ENCODE assay signal across 16 cellular contexts in the genomic region with DNA sequence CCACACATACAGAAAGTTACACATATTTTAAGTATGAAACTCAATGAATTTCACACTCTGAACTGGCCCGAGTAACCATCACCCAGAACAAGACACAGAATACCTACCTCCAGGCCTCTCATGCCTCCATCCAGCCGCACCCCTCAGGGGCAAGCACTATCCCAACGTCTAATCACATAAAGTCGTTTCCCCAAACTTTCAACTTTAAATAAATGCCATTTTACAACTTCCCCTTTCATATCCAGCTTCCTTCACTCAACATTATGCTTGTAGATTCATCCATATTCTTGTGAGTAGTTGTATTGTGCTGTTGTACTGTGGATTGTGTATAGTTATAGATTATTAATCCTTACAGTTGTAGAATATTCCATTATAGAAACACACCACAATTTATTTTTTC.
A peak's percentile ranks its signal among the peaks of the same experiment; 100 is the strongest.
DNase-seq lines count a peak whose midpoint lies in the region; ATAC-seq and TF ChIP-seq lines count a peak whose summit lies in the region.
"Had no signal": no experiment of that assay in that cellular context is flagged by ENCODE, and none has a peak within 500 bp of the region (broad histone marks: within the 10 kb centered on the region; RNA-seq: fewer than 3 reads in every experiment).

No MANE protein-coding gene starts in this region.

- peaks cover 38% of the 10 kb centered on the region for H3K4me1 Mint-ChIP-seq in CD4-positive, alpha-beta T cell (ENCODE audit: low read depth)
- peaks cover 44% of the 10 kb centered on the region for H3K4me1 Mint-ChIP-seq in memory B cell
- H3K4me1 Mint-ChIP-seq in naive thymus-derived CD8-positive, alpha-beta T cell = peaks cover 6 to 32% (median 18%) of the 10 kb centered on the region in 4 donors

- CTCF ChIA-PET in CD4-positive, alpha-beta T cell (lab: Charles Lee) = no interaction called here

- H3K9me3 Mint-ChIP-seq in CD4-positive, alpha-beta T cell = no peaks in the 10 kb centered on the region
- no peaks in the 10 kb centered on the region for H3K9me3 Mint-ChIP-seq in memory B cell
- H3K9me3 Mint-ChIP-seq in naive thymus-derived CD8-positive, alpha-beta T cell = peaks cover 0 to 4% (median 0%) of the 10 kb centered on the region in 9 donors
- H3K9me3 Mint-ChIP-seq: brain had no signal

- H3K4me1 ChIP-seq in body of pancreas = peaks cover 10% of the 10 kb centered on the region

- H3K27me3 Mint-ChIP-seq in CD4-positive, alpha-beta T cell = no peaks in the 10 kb centered on the region
- no peaks in the 10 kb centered on the region for H3K27me3 Mint-ChIP-seq in memory B cell
- H3K27me3 Mint-ChIP-seq in naive thymus-derived CD8-positive, alpha-beta T cell = no peaks in the 10 kb centered on the region

- POLR2A ChIA-PET in CD4-positive, alpha-beta T cell (lab: Charles Lee) = interaction anchor here (1.0 to 1.7 kb wide), 3 partner anchors 21 to 592 kb away, joined by 3 to 12 read pairs (median 3); no protein-coding TSS in a partner anchor
- POLR2A ChIA-PET in naive thymus-derived CD8-positive, alpha-beta T cell (lab: Charles Lee) = no interaction called here

- no peaks in the 10 kb centered on the region for H3K36me3 ChIP-seq in body of pancreas (replicated peaks in 1 of 2; ENCODE audit: insufficient read depth in 1 of 2, low read depth in 2 of 2)

- TF ChIP-seq CTCF in CD4-positive, alpha-beta T cell (IDR thresholded peaks at IDR 0.05) = no peak
- no peak for TF ChIP-seq CTCF in body of pancreas (IDR thresholded peaks at IDR 0.05)

- no peak overlapping the region for H3K27ac ChIP-seq in CD4-positive, alpha-beta T cell (ENCODE audit: low read depth, low read length)
- no peak overlapping the region for H3K27ac ChIP-seq in body of pancreas

- H3K4me3 ChIP-seq in body of pancreas = no peak overlapping the region

- no peak overlapping the region for H3K4me3 Mint-ChIP-seq in CD4-positive, alpha-beta T cell
- peak overlapping the region; percentile 37 for H3K4me3 Mint-ChIP-seq in memory B cell
- H3K4me3 Mint-ChIP-seq in naive thymus-derived CD8-positive, alpha-beta T cell = peak overlapping the region in 2 of 10 donors; percentile 5 to 61
- H3K4me3 Mint-ChIP-seq: brain had no signal

- TF ChIP-seq POLR2A in body of pancreas (IDR thresholded peaks at IDR 0.05) = no peak

- WGBS in body of pancreas, 2 donors = 36 to 59% methylated on average over 4 of the region's 4 CpGs

- no peaks in the 10 kb centered on the region for H3K36me3 Mint-ChIP-seq in CD4-positive, alpha-beta T cell (ENCODE audit: low read depth)
- no peaks in the 10 kb centered on the region for H3K36me3 Mint-ChIP-seq in memory B cell
- H3K36me3 Mint-ChIP-seq in naive thymus-derived CD8-positive, alpha-beta T cell = no peaks in the 10 kb centered on the region
- H3K36me3 Mint-ChIP-seq: brain had no signal

- H3K9me3 ChIP-seq in CD4-positive, alpha-beta T cell (ENCODE audit: control insufficient read depth, low read length) = no peaks in the 10 kb centered on the region
- H3K9me3 ChIP-seq in body of pancreas = no peaks in the 10 kb centered on the region

- H3K27ac Mint-ChIP-seq in CD4-positive, alpha-beta T cell = peak overlapping the region; percentile 82
- peak overlapping the region; percentile 92 for H3K27ac Mint-ChIP-seq in memory B cell
- H3K27ac Mint-ChIP-seq in naive thymus-derived CD8-positive, alpha-beta T cell = peak overlapping the region in 3 of 10 donors; percentile 8 to 50 (median 11)
- H3K27ac Mint-ChIP-seq: brain had no signal

- DNase-seq in CD4-positive, alpha-beta T cell = no peak
- peak; percentile 42 to 64 for DNase-seq in Kasumi-1 (lab: John Stamatoyannopoulos, UW)
- DNase-seq in SKM-1 treated with dmso at 0.1 percent for 144 hours (lab: John Stamatoyannopoulos, UW; ENCODE audit: unreplicated experiment) = peak; percentile 25
- no peak for DNase-seq in memory B cell (ENCODE audit: low spot score in 2 of 2)
- DNase-seq in naive thymus-derived CD8-positive, alpha-beta T cell = no peak
- no peak for DNase-seq in body of pancreas
- DNase-seq in NCI-H446 treated with DMSO at 0.1 percent for 48 hours (lab: John Stamatoyannopoulos, UW) = no peak
- DNase-seq: activated CD4-positive, alpha-beta T cell treated with anti-CD3 and anti-CD28 coated beads for 4 hours; EL; NCI-H1436; NCI-H2227 treated with DMSO at 0.1 percent for 48 hours; PC-3; posterior cingulate gyrus; small intestine had no signal

- intact Hi-C loops in CD4-positive, alpha-beta T cell (cut with DNase I, micrococcal nuclease) = no loop called here
- intact Hi-C loops in body of pancreas (cut with DNase I) = no loop called here

- ATAC-seq in CD4-positive, alpha-beta T cell (ENCODE audit: poor library complexity) = no peak
- ATAC-seq in memory B cell (ENCODE audit: low read depth) (peak; percentile 9), body of pancreas (no peak), HG02885 (IDR thresholded peaks at IDR 0.05; ENCODE audit: poor library complexity, unreplicated experiment) (no peak)
- no peak for ATAC-seq in naive thymus-derived CD8-positive, alpha-beta T cell
- ATAC-seq: PC-3 had no signal

- H3K27me3 ChIP-seq in CD4-positive, alpha-beta T cell (ENCODE audit: control insufficient read depth, insufficient read depth, low read length) = no peaks in the 10 kb centered on the region
- no peaks in the 10 kb centered on the region for H3K27me3 ChIP-seq in body of pancreas

Comparison
In these comparisons a context has a peak if more than half of its experiments do, and no peak if none do; other contexts are left out.
1. DNase-seq: peak in Kasumi-1 (2 of 2) and SKM-1 treated with dmso at 0.1 percent for 144 hours (single experiment); none in CD4-positive, alpha-beta T cell (0 of 10), memory B cell (0 of 2), naive thymus-derived CD8-positive, alpha-beta T cell (0 of 10), body of pancreas (0 of 4) and NCI-H446 treated with DMSO at 0.1 percent for 48 hours (single experiment).